Comparison of ENCODE assay signal across 20 cellular contexts in genomic region chr2:168172071-168172470, GRCh38.
A peak's percentile ranks its signal among the peaks of the same experiment; 100 is the strongest.
DNase-seq lines count a peak whose midpoint lies in the region; ATAC-seq, FAIRE-seq and TF ChIP-seq lines count a peak whose summit lies in the region.
"Had no signal": no experiment of that assay in that cellular context is flagged by ENCODE, and none has a peak within 500 bp of the region (broad histone marks: within the 10 kb centered on the region; RNA-seq: fewer than 3 reads in every experiment).

No MANE protein-coding gene starts in this region.

- H3K9me3 ChIP-seq in heart left ventricle (no peaks in the 10 kb centered on the region), right atrium auricular region (no peaks in the 10 kb centered on the region), K562 (replicated peaks; ENCODE audit: control insufficient read depth, insufficient read depth, low read depth, low read length) (no peaks in the 10 kb centered on the region), mesenchymal stem cell (ENCODE audit: control insufficient read depth, low read length) (no peaks in the 10 kb centered on the region)
- H3K9me3 ChIP-seq: BE2C had no signal

- no peak for TF ChIP-seq POLR2A in heart left ventricle (IDR thresholded peaks at IDR 0.05)
- no peak for TF ChIP-seq POLR2A in K562 (conservative IDR thresholded peaks at IDR 0.05)

- H3K9me1 ChIP-seq in K562 (ENCODE audit: control insufficient read depth, insufficient read depth, low read length), result no peaks in the 10 kb centered on the region

- peak; percentile 35 for FAIRE-seq in K562 (lab: Jason Lieb, UNC)
- FAIRE-seq: GM12878, GM19239 had no signal

- no peaks in the 10 kb centered on the region for H3K27me3 ChIP-seq in heart left ventricle
- no peaks in the 10 kb centered on the region for H3K27me3 ChIP-seq in right atrium auricular region
- H3K27me3 ChIP-seq in K562 (ENCODE audit: control insufficient read depth in 2 of 2, insufficient read depth in 2 of 2, low read length in 2 of 2), result peaks cover 11 to 20% of the 10 kb centered on the region in 2 experiments; a peak in 4 of 5 replicates
- no peaks in the 10 kb centered on the region for H3K27me3 ChIP-seq in mesenchymal stem cell (ENCODE audit: control insufficient read depth in 1 of 2, insufficient read depth in 1 of 2, low read length in 2 of 2)
- H3K27me3 ChIP-seq: BE2C had no signal

- H2BK15ac ChIP-seq in mesenchymal stem cell (ENCODE audit: low read depth, poor library complexity, severe bottlenecking), result no peak overlapping the region

- intact Hi-C loops in heart left ventricle (cut with DNase I), result no loop called here
- intact Hi-C loops in K562 (cut with micrococcal nuclease), result no loop called here

- peak overlapping the region in 2 of 12 donors; percentile 19 to 38 for H3K27ac ChIP-seq in heart left ventricle
- no peak overlapping the region for H3K27ac ChIP-seq in right atrium auricular region
- H3K27ac ChIP-seq in K562 (ENCODE audit: extremely low read depth, low read depth, low read length), result no peak overlapping the region
- no peak overlapping the region for H3K27ac ChIP-seq in mesenchymal stem cell (ENCODE audit: low read length, poor library complexity, severe bottlenecking)
- H3K27ac ChIP-seq: HL-60 had no signal

- no peak overlapping the region for H3K23ac ChIP-seq in mesenchymal stem cell (ENCODE audit: low read length in 2 of 2)

- no peak for TF ChIP-seq CTCF in heart left ventricle (IDR thresholded peaks at IDR 0.05)
- no peak for TF ChIP-seq CTCF in right atrium auricular region (IDR thresholded peaks at IDR 0.05)
- TF ChIP-seq CTCF in K562 (IDR thresholded peaks at IDR 0.05 in 2 of 3, conservative IDR thresholded peaks at IDR 0.05 in 1 of 3; ENCODE audit: insufficient read depth in 2 of 3, low read depth in 1 of 3, low read length in 3 of 3), result no peak

- no peak overlapping the region for H3K18ac ChIP-seq in mesenchymal stem cell (ENCODE audit: low read depth in 1 of 2, low read length in 2 of 2)

- no peaks in the 10 kb centered on the region for H3K79me2 ChIP-seq in K562 (ENCODE audit: control insufficient read depth, insufficient read depth, low read length)

- TF ChIP-seq EP300 in K562 (IDR thresholded peaks at IDR 0.05; ENCODE audit: low read length), result no peak

- H3K9ac ChIP-seq in K562 (ENCODE audit: insufficient read depth in 1 of 2, low read depth in 2 of 2, low read length in 2 of 2) (no peak overlapping the region), mesenchymal stem cell (ENCODE audit: low read length) (no peak overlapping the region)

- H3K79me1 ChIP-seq in mesenchymal stem cell (replicated peaks; ENCODE audit: low read length, poor library complexity, severe bottlenecking), result peaks cover 28% of the 10 kb centered on the region

- H3K4me1 ChIP-seq in heart left ventricle, result peaks cover 0 to 38% (median 7%) of the 10 kb centered on the region in 12 donors
- H3K4me1 ChIP-seq in right atrium auricular region, result peaks cover 0 to 14% of the 10 kb centered on the region in 2 donors
- no peaks in the 10 kb centered on the region for H3K4me1 ChIP-seq in K562 (replicated peaks in 1 of 2; ENCODE audit: control insufficient read depth in 2 of 2, insufficient read depth in 2 of 2, low read length in 2 of 2)
- H3K4me1 ChIP-seq in mesenchymal stem cell (ENCODE audit: control insufficient read depth, insufficient read depth, low read depth, low read length), result peaks cover 10% of the 10 kb centered on the region
- H3K4me1 ChIP-seq: BE2C had no signal

- 62 to 82% (median 67%) methylated on average over 4 of the region's 4 CpGs for WGBS in heart left ventricle, 4 donors
- 2% methylated on average over 4 of the region's 4 CpGs for WGBS in K562 (ENCODE audit: insufficient coverage, low coverage, missing lambda C conversion rate)
- 62% methylated on average over 4 of the region's 4 CpGs for WGBS in mesenchymal stem cell

- ATAC-seq in heart left ventricle (peak; percentile 68 to 90 (median 78)), K562 (no peak)
- ATAC-seq: GM12878 had no signal

- no peak overlapping the region for H2AK5ac ChIP-seq in mesenchymal stem cell (ENCODE audit: low read length, severe bottlenecking)

- H4K20me1 ChIP-seq in K562 (replicated peaks; ENCODE audit: control insufficient read depth, insufficient read depth, low read length), result no peaks in the 10 kb centered on the region

- no peak overlapping the region for H2BK12ac ChIP-seq in mesenchymal stem cell (ENCODE audit: low read length in 2 of 2)

- no peak overlapping the region for H2BK5ac ChIP-seq in mesenchymal stem cell (ENCODE audit: low read depth, low read length, poor library complexity, severe bottlenecking)

- H3K36me3 ChIP-seq in heart left ventricle (no peaks in the 10 kb centered on the region), right atrium auricular region (no peaks in the 10 kb centered on the region), K562 (ENCODE audit: control insufficient read depth, insufficient read depth, low read length) (no peaks in the 10 kb centered on the region), mesenchymal stem cell (ENCODE audit: control insufficient read depth in 1 of 2, insufficient read depth in 2 of 2, low read depth in 1 of 2, low read length in 2 of 2) (peaks cover 6% of the 10 kb centered on the region in 2 experiments)
- H3K36me3 ChIP-seq: BE2C had no signal

- in situ Hi-C loops in K562 (cut with MboI), result no loop called here

- no peak overlapping the region for H4K91ac ChIP-seq in mesenchymal stem cell (ENCODE audit: low read length)

- TF ChIP-seq RAD21 in K562 (CRISPR knock-in tag; conservative IDR thresholded peaks at IDR 0.05 in 1 of 2, IDR thresholded peaks at IDR 0.05 in 1 of 2), result no peak

- CTCF ChIA-PET in K562 (lab: Yijun Ruan, JAX; ENCODE audit: low intra/inter-chr PET ratio), result no interaction called here

- DNase-seq in heart left ventricle, result peak in 1 of 5 donors; percentile 62
- no peak for DNase-seq in right atrium auricular region (ENCODE audit: low spot score)
- DNase-seq in K562 (ENCODE audit: extremely low read depth in 1 of 4, low spot score in 3 of 4), result no peak
- DNase-seq in mesenchymal stem cell, result peak; percentile 77
- no peak for DNase-seq in SHP77 treated with DMSO at 0.1 percent for 48 hours (lab: John Stamatoyannopoulos, UW)
- DNase-seq in activated gamma-delta T cell (lab: John Stamatoyannopoulos, UW), result no peak
- DNase-seq: ACHN; BE2C; C1 segment of cervical spinal cord; CD4-positive, CD25-positive, alpha-beta regulatory T cell; CD8-positive, alpha-beta memory T cell; COR-L47; DMS 273 treated with DMSO at 0.1 percent for 48 hours; DMS53; DND-41; EL; HCEC 1CT had no signal

- H3K4me3 ChIP-seq in heart left ventricle (no peak overlapping the region), right atrium auricular region (no peak overlapping the region), K562 (no peak overlapping the region), mesenchymal stem cell (ENCODE audit: insufficient read depth in 1 of 2, low read depth in 1 of 2, low read length in 2 of 2) (no peak overlapping the region)
- H3K4me3 ChIP-seq: GM12878 had no signal

- no peak overlapping the region for H3K14ac ChIP-seq in mesenchymal stem cell (ENCODE audit: low read length in 2 of 2)

- H4K8ac ChIP-seq in mesenchymal stem cell (ENCODE audit: low read length), result no peak overlapping the region

- no TSS peak for BruUV-seq in K562 (replicated peaks; lab: Mats Ljungman, UMichigan)

- H3K4me2 ChIP-seq in K562 (ENCODE audit: insufficient read depth, low read length), result no peak overlapping the region
- no peak overlapping the region for H3K4me2 ChIP-seq in mesenchymal stem cell (ENCODE audit: low read length, poor library complexity, severe bottlenecking)

- H2BK120ac ChIP-seq in mesenchymal stem cell (ENCODE audit: low read depth, low read length), result no peak overlapping the region

- H2AFZ ChIP-seq in K562 (ENCODE audit: low read depth, low read length), result no peak overlapping the region
- no peak overlapping the region for H2AFZ ChIP-seq in mesenchymal stem cell (ENCODE audit: low read depth, low read length)

- no peak overlapping the region for H3K4ac ChIP-seq in mesenchymal stem cell (ENCODE audit: low read depth in 1 of 2, low read length in 2 of 2)

- POLR2A ChIA-PET in K562 (lab: Yijun Ruan, JAX), result interaction anchor here (1.3 kb wide), 1 partner anchor 10 kb away, joined by 6 read pairs; no protein-coding TSS in a partner anchor

TF ChIP-seq in K562, 482 proteins besides CTCF, POLR2A, EP300 and RAD21:
- no peak for TF ChIP-seq POLR2H (tag; IDR thresholded peaks at IDR 0.05; ENCODE audit: low read depth)
